Comparison of ENCODE assay signal across 16 cellular contexts in genomic region chr11:116906479-116906878, GRCh38.
"Had no signal": no experiment of that assay in that cellular context is flagged by ENCODE, and none has a peak within 500 bp of the region (broad histone marks: within the 10 kb centered on the region; RNA-seq: fewer than 3 reads in every experiment).

No MANE protein-coding gene starts in this region.

- H3K4me3 Mint-ChIP-seq: immature natural killer cell; memory B cell; mesothelial cell of epicardium; nephron progenitor cell; stimulated activated naive B cell treated with anti-CD40 and anti-IgM and Interleukin-4, amounts not matched to agents 10 μg/mL and 1 μg/mL and 100 μg/mL, for 72 hours; stimulated activated naive CD8-positive, alpha-beta T cell treated with anti-CD3 and anti-CD28 coated beads, Interleukin-15, amount 100 ng/mL, for 72 hours; type B pancreatic cell had no signal

- H3K9me3 Mint-ChIP-seq: immature natural killer cell; memory B cell; mesothelial cell of epicardium; nephron progenitor cell; stimulated activated naive B cell treated with anti-CD40 and anti-IgM and Interleukin-4, amounts not matched to agents 10 μg/mL and 1 μg/mL and 100 μg/mL, for 72 hours; stimulated activated naive CD8-positive, alpha-beta T cell treated with anti-CD3 and anti-CD28 coated beads, Interleukin-15, amount 100 ng/mL, for 72 hours had no signal

- ATAC-seq: foreskin keratinocyte; lower lobe of right lung; sciatic nerve; stimulated activated naive B cell treated with anti-CD40 and anti-IgM and Interleukin-4, amounts not matched to agents 10 μg/mL and 1 μg/mL and 100 μg/mL, for 72 hours; stimulated activated naive CD8-positive, alpha-beta T cell treated with anti-CD3 and anti-CD28 coated beads, Interleukin-15, amount 100 ng/mL, for 72 hours had no signal

- H3K27me3 Mint-ChIP-seq: memory B cell; stimulated activated naive B cell treated with anti-CD40 and anti-IgM and Interleukin-4, amounts not matched to agents 10 μg/mL and 1 μg/mL and 100 μg/mL, for 72 hours; stimulated activated naive CD8-positive, alpha-beta T cell treated with anti-CD3 and anti-CD28 coated beads, Interleukin-15, amount 100 ng/mL, for 72 hours; type B pancreatic cell had no signal

- DNase-seq: foreskin keratinocyte; immature natural killer cell; left lung; lower lobe of right lung; nephron progenitor cell; psoas muscle; spleen; stimulated activated CD4-positive, alpha-beta T cell treated with anti-CD3 and anti-CD28 coated beads, Interleukin-15, amount 100 ng/mL, for 24 hours; stimulated activated CD4-positive, alpha-beta T cell treated with anti-CD3 and anti-CD28 coated beads, Interleukin-1b, Interleukin-23, amount 100 ng/mL, for 48 hours; stimulated activated CD4-positive, alpha-beta T cell treated with anti-CD3 and anti-CD28 coated beads, Interleukin-4, amount 100 ng/mL, for 24 hours; stimulated activated naive B cell treated with anti-CD40 and anti-IgM and Interleukin-4, amounts not matched to agents 10 μg/mL and 1 μg/mL and 100 μg/mL, for 72 hours; stimulated activated naive CD8-positive, alpha-beta T cell treated with anti-CD3 and anti-CD28 coated beads, Interleukin-15, amount 100 ng/mL, for 72 hours had no signal

- H3K27ac Mint-ChIP-seq: memory B cell; mesothelial cell of epicardium; stimulated activated naive B cell treated with anti-CD40 and anti-IgM and Interleukin-4, amounts not matched to agents 10 μg/mL and 1 μg/mL and 100 μg/mL, for 72 hours; stimulated activated naive CD8-positive, alpha-beta T cell treated with anti-CD3 and anti-CD28 coated beads, Interleukin-15, amount 100 ng/mL, for 72 hours; type B pancreatic cell had no signal
